ENCODE assay signal across 21 cellular contexts in the genomic region with DNA sequence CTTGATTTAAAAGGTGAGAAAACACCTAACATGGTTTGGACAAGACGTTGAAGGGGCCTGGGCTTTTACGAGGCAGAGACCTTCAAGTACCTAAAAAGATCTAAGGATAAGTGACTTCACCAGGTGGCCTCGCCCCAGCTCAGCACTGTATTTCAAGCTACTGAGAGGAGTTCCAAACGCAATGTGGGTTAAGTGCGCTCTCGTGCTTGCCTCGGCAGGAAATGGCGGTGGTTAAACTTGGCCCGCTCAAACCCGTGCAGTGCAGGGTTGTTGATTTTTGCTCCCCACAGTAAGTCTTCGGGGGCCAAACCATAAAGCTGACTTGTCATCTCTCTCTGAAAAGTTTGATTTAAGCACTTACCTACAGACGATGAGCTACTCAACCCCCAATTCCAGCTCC.
A peak's percentile ranks its signal among the peaks of the same experiment; 100 is the strongest.
DNase-seq lines count a peak whose midpoint lies in the region; ATAC-seq lines count a peak whose summit lies in the region.
"Had no signal": no experiment of that assay in that cellular context is flagged by ENCODE, and none has a peak within 500 bp of the region (broad histone marks: within the 10 kb centered on the region; RNA-seq: fewer than 3 reads in every experiment).

No MANE protein-coding gene starts in this region.

- no peak overlapping the region for H3K4me3 ChIP-seq in thymus (ENCODE audit: low read length)
- H3K4me3 ChIP-seq: body of pancreas, skin epidermis had no signal

- H3K9me3 ChIP-seq in thymus (ENCODE audit: control insufficient read depth), result no peaks in the 10 kb centered on the region

- peaks cover 11% of the 10 kb centered on the region for H3K4me1 Mint-ChIP-seq in activated naive CD4-positive, alpha-beta T cell treated with anti-CD3 and anti-CD28 coated beads, Interleukin-2, amount 10 ng/mL, durations not matched to agents 7 days and 5 days
- peaks cover 17% of the 10 kb centered on the region for H3K4me1 Mint-ChIP-seq in activated naive CD8-positive, alpha-beta T cell treated with anti-CD3 and anti-CD28 coated beads, Interleukin-2, amount 10 ng/mL, durations not matched to agents 7 days and 5 days

- H3K4me1 ChIP-seq in thymus (ENCODE audit: control insufficient read depth, insufficient read depth, low read length), result peaks cover 9% of the 10 kb centered on the region
- H3K4me1 ChIP-seq: body of pancreas had no signal

- H3K27ac ChIP-seq in thymus (ENCODE audit: low read depth), result peak overlapping the region; percentile 92
- H3K27ac ChIP-seq: body of pancreas, skin epidermis had no signal

- peak; percentile 41 for DNase-seq in activated naive CD4-positive, alpha-beta T cell treated with anti-CD3 and anti-CD28 coated beads, Interleukin-2, amount 10 ng/mL, durations not matched to agents 7 days and 5 days
- no peak for DNase-seq in activated naive CD4-positive, alpha-beta T cell (lab: John Stamatoyannopoulos, UW)
- DNase-seq in activated naive CD8-positive, alpha-beta T cell treated with anti-CD3 and anti-CD28 coated beads, Interleukin-2, amount 10 ng/mL, durations not matched to agents 7 days and 5 days, result peak; percentile 63
- DNase-seq in cardiac septum (ENCODE audit: low spot score), result no peak
- DNase-seq in HuH-7.5 (ENCODE audit: low spot score), result no peak
- DNase-seq: activated naive CD4-positive, alpha-beta T cell treated with Interleukin-2 at 50 U/mL for 16 hours; body of pancreas; cortex of kidney; GOT3; IMR-90; kidney glomerular epithelial cell; mesenchymal stem cell; NCI-H187 treated with DMSO at 0.1 percent for 48 hours; stimulated activated CD4-positive, alpha-beta T cell treated with anti-CD3 and anti-CD28 coated beads, Interleukin-2, amount 100 ng/mL, for 48 hours; substantia nigra had no signal

- peaks cover 11% of the 10 kb centered on the region for H3K9me3 Mint-ChIP-seq in activated naive CD4-positive, alpha-beta T cell treated with anti-CD3 and anti-CD28 coated beads, Interleukin-2, amount 10 ng/mL, durations not matched to agents 7 days and 5 days
- H3K9me3 Mint-ChIP-seq in activated naive CD8-positive, alpha-beta T cell treated with anti-CD3 and anti-CD28 coated beads, Interleukin-2, amount 10 ng/mL, durations not matched to agents 7 days and 5 days, result peaks cover 12% of the 10 kb centered on the region

- H3K36me3 ChIP-seq in thymus (ENCODE audit: control insufficient read depth, insufficient read depth), result no peaks in the 10 kb centered on the region

- WGBS in thymus, result 15% methylated on average over 12 of the region's 12 CpGs

- POLR2A ChIA-PET in activated naive CD8-positive, alpha-beta T cell treated with anti-CD3 and anti-CD28 coated beads, Interleukin-2, amount 10 ng/mL, durations not matched to agents 7 days and 5 days (lab: Charles Lee), result interaction anchor here (1.0 kb wide), 1 partner anchor 81 kb away, joined by 3 read pairs; no protein-coding TSS in a partner anchor

- ATAC-seq in HG03103 (IDR thresholded peaks at IDR 0.05; ENCODE audit: low read depth, unreplicated experiment), result peak; percentile 65
- peak; percentile 99 for ATAC-seq in activated naive CD8-positive, alpha-beta T cell treated with anti-CD3 and anti-CD28 coated beads, Interleukin-2, amount 10 ng/mL, durations not matched to agents 7 days and 5 days (ENCODE audit: low read depth)
- no peak for ATAC-seq in HG03354 (IDR thresholded peaks at IDR 0.05; ENCODE audit: poor library complexity, severe bottlenecking, unreplicated experiment)
- ATAC-seq: body of pancreas had no signal

- CTCF ChIA-PET in activated naive CD4-positive, alpha-beta T cell treated with anti-CD3 and anti-CD28 coated beads, Interleukin-2, amount 10 ng/mL, durations not matched to agents 7 days and 5 days (lab: Charles Lee), result no interaction called here

- H3K27me3 Mint-ChIP-seq in activated naive CD4-positive, alpha-beta T cell treated with anti-CD3 and anti-CD28 coated beads, Interleukin-2, amount 10 ng/mL, durations not matched to agents 7 days and 5 days, result peaks cover 4% of the 10 kb centered on the region
- H3K27me3 Mint-ChIP-seq in activated naive CD8-positive, alpha-beta T cell treated with anti-CD3 and anti-CD28 coated beads, Interleukin-2, amount 10 ng/mL, durations not matched to agents 7 days and 5 days, result peaks cover 29% of the 10 kb centered on the region

- H3K27me3 ChIP-seq in thymus (ENCODE audit: control insufficient read depth, insufficient read depth), result no peaks in the 10 kb centered on the region
- H3K27me3 ChIP-seq: body of pancreas had no signal

- peak overlapping the region; percentile 58 for H3K27ac Mint-ChIP-seq in activated naive CD4-positive, alpha-beta T cell treated with anti-CD3 and anti-CD28 coated beads, Interleukin-2, amount 10 ng/mL, durations not matched to agents 7 days and 5 days
- H3K27ac Mint-ChIP-seq in activated naive CD8-positive, alpha-beta T cell treated with anti-CD3 and anti-CD28 coated beads, Interleukin-2, amount 10 ng/mL, durations not matched to agents 7 days and 5 days, result peak overlapping the region; percentile 80
- H3K27ac Mint-ChIP-seq: progenitor cell of endocrine pancreas had no signal

- peaks cover 1% of the 10 kb centered on the region for H3K36me3 Mint-ChIP-seq in activated naive CD4-positive, alpha-beta T cell treated with anti-CD3 and anti-CD28 coated beads, Interleukin-2, amount 10 ng/mL, durations not matched to agents 7 days and 5 days
- peaks cover 16% of the 10 kb centered on the region for H3K36me3 Mint-ChIP-seq in activated naive CD8-positive, alpha-beta T cell treated with anti-CD3 and anti-CD28 coated beads, Interleukin-2, amount 10 ng/mL, durations not matched to agents 7 days and 5 days

- intact Hi-C loops in cardiac septum (cut with DNase I), result no loop called here

- no peak overlapping the region for H3K4me3 Mint-ChIP-seq in activated naive CD4-positive, alpha-beta T cell treated with anti-CD3 and anti-CD28 coated beads, Interleukin-2, amount 10 ng/mL, durations not matched to agents 7 days and 5 days
- H3K4me3 Mint-ChIP-seq in activated naive CD8-positive, alpha-beta T cell treated with anti-CD3 and anti-CD28 coated beads, Interleukin-2, amount 10 ng/mL, durations not matched to agents 7 days and 5 days, result peak overlapping the region; percentile 71
- H3K4me3 Mint-ChIP-seq: nephron had no signal

Comparison
In these comparisons a context has a peak if more than half of its experiments do, and no peak if none do; other contexts are left out.
1. DNase-seq: peak in activated naive CD4-positive, alpha-beta T cell treated with anti-CD3 and anti-CD28 coated beads, Interleukin-2, amount 10 ng/mL, durations not matched to agents 7 days and 5 days (single experiment) and activated naive CD8-positive, alpha-beta T cell treated with anti-CD3 and anti-CD28 coated beads, Interleukin-2, amount 10 ng/mL, durations not matched to agents 7 days and 5 days (single experiment); none in activated naive CD4-positive, alpha-beta T cell (0 of 4), cardiac septum (single experiment) and HuH-7.5 (single experiment).